In the genomic region with DNA sequence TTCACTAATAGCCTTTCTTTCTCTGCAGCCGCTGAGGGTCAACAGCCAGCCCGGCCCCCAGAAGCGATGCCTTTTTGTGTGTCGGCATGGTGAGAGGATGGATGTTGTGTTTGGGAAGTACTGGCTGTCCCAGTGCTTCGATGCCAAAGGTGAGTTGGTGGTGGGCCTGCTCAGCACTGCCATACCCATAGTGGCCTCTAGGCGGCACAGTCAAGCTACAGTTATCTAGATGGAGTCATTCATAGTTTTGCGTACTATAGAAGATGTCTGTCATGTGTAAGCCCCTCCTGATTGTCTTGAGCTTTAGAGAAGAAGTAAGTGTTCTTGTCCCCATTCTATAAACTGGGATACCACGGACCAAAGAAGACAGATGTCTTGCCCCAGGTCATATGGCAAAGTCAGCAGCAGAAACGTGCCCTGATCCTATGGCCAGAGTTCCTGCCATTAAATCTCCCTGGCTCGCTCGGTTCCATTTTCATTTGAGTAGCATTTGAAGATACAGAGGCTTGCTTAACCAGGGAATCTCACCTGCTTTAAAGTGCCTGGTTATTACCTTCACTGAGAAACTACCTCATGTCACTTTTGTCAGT, we compare ENCODE assay signal across 2 cellular contexts.
TF ChIP-seq lines count a peak whose summit lies in the region.

No MANE protein-coding gene starts in this region.

TF ChIP-seq in H1, 55 proteins besides CTCF, POLR2A, EP300 and RAD21 (continued from another document):
- TF ChIP-seq GABPA (IDR thresholded peaks at IDR 0.05; ENCODE audit: borderline replicate concordance, insufficient read depth, low read length) = no peak

TF ChIP-seq in neural cell, 6 proteins besides CTCF, POLR2A, EP300 and RAD21:
- TF ChIP-seq, protein P1, sequence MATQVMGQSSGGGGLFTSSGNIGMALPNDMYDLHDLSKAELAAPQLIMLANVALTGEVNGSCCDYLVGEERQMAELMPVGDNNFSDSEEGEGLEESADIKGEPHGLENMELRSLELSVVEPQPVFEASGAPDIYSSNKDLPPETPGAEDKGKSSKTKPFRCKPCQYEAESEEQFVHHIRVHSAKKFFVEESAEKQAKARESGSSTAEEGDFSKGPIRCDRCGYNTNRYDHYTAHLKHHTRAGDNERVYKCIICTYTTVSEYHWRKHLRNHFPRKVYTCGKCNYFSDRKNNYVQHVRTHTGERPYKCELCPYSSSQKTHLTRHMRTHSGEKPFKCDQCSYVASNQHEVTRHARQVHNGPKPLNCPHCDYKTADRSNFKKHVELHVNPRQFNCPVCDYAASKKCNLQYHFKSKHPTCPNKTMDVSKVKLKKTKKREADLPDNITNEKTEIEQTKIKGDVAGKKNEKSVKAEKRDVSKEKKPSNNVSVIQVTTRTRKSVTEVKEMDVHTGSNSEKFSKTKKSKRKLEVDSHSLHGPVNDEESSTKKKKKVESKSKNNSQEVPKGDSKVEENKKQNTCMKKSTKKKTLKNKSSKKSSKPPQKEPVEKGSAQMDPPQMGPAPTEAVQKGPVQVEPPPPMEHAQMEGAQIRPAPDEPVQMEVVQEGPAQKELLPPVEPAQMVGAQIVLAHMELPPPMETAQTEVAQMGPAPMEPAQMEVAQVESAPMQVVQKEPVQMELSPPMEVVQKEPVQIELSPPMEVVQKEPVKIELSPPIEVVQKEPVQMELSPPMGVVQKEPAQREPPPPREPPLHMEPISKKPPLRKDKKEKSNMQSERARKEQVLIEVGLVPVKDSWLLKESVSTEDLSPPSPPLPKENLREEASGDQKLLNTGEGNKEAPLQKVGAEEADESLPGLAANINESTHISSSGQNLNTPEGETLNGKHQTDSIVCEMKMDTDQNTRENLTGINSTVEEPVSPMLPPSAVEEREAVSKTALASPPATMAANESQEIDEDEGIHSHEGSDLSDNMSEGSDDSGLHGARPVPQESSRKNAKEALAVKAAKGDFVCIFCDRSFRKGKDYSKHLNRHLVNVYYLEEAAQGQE (IDR thresholded peaks at IDR 0.05; ENCODE audit: borderline replicate concordance) = no peak
- TF ChIP-seq EZH2 (IDR thresholded peaks at IDR 0.05; ENCODE audit: borderline replicate concordance, insufficient read depth, low read length, poor library complexity, severe bottlenecking) (no peak), POLR2AphosphoS5 (IDR thresholded peaks at IDR 0.05) (no peak), TAF1 (IDR thresholded peaks at IDR 0.05; ENCODE audit: low read depth) (no peak), MXI1 (conservative IDR thresholded peaks at IDR 0.05; ENCODE audit: poor library complexity, severe bottlenecking) (no peak), SMC3 (conservative IDR thresholded peaks at IDR 0.05; ENCODE audit: poor library complexity) (no peak)
